ENCODE assay signal across 2 cellular contexts in the genomic region with DNA sequence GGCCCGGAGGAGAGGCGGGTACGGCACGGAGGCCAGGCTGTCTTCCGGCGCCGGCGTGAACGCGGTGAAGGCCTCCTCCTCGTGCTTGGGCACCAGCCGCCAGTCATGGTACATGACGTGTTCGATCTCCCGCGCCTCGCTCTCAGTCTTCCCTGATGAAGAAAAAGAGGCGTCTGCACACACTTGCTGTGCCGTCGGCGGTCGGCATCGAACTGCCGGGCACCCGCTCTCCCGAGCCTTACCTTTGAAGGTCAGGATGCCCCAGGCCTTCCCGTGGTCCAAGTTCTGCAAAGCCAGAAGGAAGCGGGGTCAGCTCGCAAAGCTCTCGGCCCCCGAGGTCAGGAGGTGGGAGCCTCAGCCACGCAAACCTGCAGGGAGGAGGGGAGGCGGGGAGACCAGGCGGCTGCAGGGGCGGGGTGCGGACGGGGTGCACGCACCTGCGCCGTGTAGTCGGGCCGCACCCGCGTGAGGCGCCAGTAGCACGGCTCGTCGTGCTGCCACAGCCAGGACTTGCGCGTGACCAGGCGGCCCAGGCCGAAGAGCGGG.
TF ChIP-seq lines count a peak whose summit lies in the region.

A gene with protein sequence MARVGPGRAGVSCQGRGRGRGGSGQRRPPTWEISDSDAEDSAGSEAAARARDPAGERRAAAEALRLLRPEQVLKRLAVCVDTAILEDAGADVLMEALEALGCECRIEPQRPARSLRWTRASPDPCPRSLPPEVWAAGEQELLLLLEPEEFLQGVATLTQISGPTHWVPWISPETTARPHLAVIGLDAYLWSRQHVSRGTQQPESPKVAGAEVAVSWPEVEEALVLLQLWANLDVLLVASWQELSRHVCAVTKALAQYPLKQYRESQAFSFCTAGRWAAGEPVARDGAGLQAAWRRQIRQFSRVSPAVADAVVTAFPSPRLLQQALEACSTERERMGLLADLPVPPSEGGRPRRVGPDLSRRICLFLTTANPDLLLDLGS (plus strand): TSS at position 449 of the 546 bp plus-strand sequence. CDS start 418 bp downstream, outside the sequence.

TF ChIP-seq in IMR-90, 13 proteins besides CTCF, POLR2A, EP300 and RAD21:
- TF ChIP-seq MXI1 (IDR thresholded peaks at IDR 0.05; ENCODE audit: borderline replicate concordance, low read depth, low read length): peak; percentile 62; the same call in 1 of the 2 replicates
- no peak for TF ChIP-seq FOS (IDR thresholded peaks at IDR 0.05; ENCODE audit: low read depth, low read length)

TF ChIP-seq in H1, 55 proteins besides CTCF, POLR2A, EP300 and RAD21:
- no peak for TF ChIP-seq GABPA (IDR thresholded peaks at IDR 0.05; ENCODE audit: borderline replicate concordance, insufficient read depth, low read length)
- TF ChIP-seq SIN3A (conservative IDR thresholded peaks at IDR 0.05 in 1 of 2, IDR thresholded peaks at IDR 0.05 in 1 of 2; ENCODE audit: low read depth in 1 of 2, low read length in 2 of 2): no peak
- no peak for TF ChIP-seq MAFK (IDR thresholded peaks at IDR 0.05; ENCODE audit: low read depth, low read length)
- no peak for TF ChIP-seq CEBPB (IDR thresholded peaks at IDR 0.05; ENCODE audit: low read depth, low read length)
- TF ChIP-seq SAP30 (IDR thresholded peaks at IDR 0.05; ENCODE audit: insufficient read depth, insufficient replicate concordance, low read length): peak; percentile 10
- TF ChIP-seq, protein P1, sequence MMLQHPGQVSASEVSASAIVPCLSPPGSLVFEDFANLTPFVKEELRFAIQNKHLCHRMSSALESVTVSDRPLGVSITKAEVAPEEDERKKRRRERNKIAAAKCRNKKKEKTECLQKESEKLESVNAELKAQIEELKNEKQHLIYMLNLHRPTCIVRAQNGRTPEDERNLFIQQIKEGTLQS (IDR thresholded peaks at IDR 0.05; ENCODE audit: insufficient read depth, low read depth, low read length): no peak
